In the genomic region with DNA sequence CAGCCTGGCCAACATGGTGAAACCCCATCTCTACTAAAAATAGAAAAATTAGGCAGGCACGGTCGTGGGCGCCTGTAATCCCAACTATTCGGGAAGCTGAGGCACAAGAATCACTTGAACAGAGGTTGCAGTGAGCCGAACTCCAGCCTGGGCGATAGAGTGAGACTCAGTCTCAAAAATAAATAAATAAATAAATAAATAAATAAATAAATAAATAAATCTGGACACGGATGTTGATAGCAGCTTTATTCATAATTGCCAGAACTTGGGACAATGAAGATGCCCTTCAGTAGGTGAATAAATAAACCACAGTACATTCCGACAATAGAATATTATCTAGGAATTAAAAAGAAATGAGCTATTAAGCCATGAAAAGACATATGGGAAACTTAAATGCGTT, we compare ENCODE assay signal across 8 cellular contexts. TPM values are rescaled to one million over a fixed set of nuclear protein-coding genes. Genes with fewer than 3 reads are reported as not detected.
"Had no signal": no experiment of that assay in that cellular context is flagged by ENCODE, and none has a peak within 500 bp of the region (broad histone marks: within the 10 kb centered on the region; RNA-seq: fewer than 3 reads in every experiment).

No MANE protein-coding gene starts in this region.

- H3K4me3 ChIP-seq: GM12878 had no signal

- FAIRE-seq: G401.6, GM12878, GM12891, GM12892, GM18507, GM19239 had no signal

- DNase-seq: GDM1, GF-D8 had no signal

- ATAC-seq: GM12878 had no signal

RNA-seq across cellular contexts. Expression of gene TMEM30B, which starts 31.1 kb away (rescaled TPM):
- polyA plus RNA-seq: GM12878 had no signal
